In genomic region chr1:21570885-21571284, GRCh38 we compare ENCODE assay signal across 23 cellular contexts.
"Had no signal": no experiment of that assay in that cellular context is flagged by ENCODE, and none has a peak within 500 bp of the region (broad histone marks: within the 10 kb centered on the region; RNA-seq: fewer than 3 reads in every experiment).

No MANE protein-coding gene starts in this region.

- H2AFZ ChIP-seq: hepatocyte had no signal

- H3K4me2 ChIP-seq: hepatocyte had no signal

- H3K79me2 ChIP-seq: hepatocyte had no signal

- H3K9me3 ChIP-seq: left lung had no signal

- FAIRE-seq: colon, endothelial cell of umbilical vein, frontal cortex had no signal

- H3K4me3 ChIP-seq: coronary artery, dorsolateral prefrontal cortex, esophagus muscularis mucosa, gastroesophageal sphincter, heart left ventricle, hepatocyte, left lung, lung had no signal

- H3K27ac ChIP-seq: coronary artery, dorsolateral prefrontal cortex, esophagus muscularis mucosa, foreskin keratinocyte, gastroesophageal sphincter, heart left ventricle, hepatocyte, left lung had no signal

- H3K27me3 ChIP-seq: dorsolateral prefrontal cortex, esophagus muscularis mucosa, foreskin keratinocyte, gastroesophageal sphincter, hepatocyte had no signal

- ATAC-seq: foreskin keratinocyte, gastroesophageal sphincter, heart left ventricle, left cardiac atrium, left lung, left ventricle myocardium superior had no signal

- DNase-seq: dermis blood vessel endothelial cell; dorsolateral prefrontal cortex; effector CD4-positive, alpha-beta T cell; effector memory CD4-positive, alpha-beta T cell; foreskin keratinocyte; hypothalamus; immature natural killer cell; islet precursor cell; left cardiac atrium; left ventricle myocardium superior; mammary epithelial cell; mesendoderm; midbrain had no signal

- H3K36me3 ChIP-seq: esophagus muscularis mucosa, gastroesophageal sphincter, heart left ventricle had no signal
